Comparison of ENCODE assay signal across 11 cellular contexts in the genomic region with DNA sequence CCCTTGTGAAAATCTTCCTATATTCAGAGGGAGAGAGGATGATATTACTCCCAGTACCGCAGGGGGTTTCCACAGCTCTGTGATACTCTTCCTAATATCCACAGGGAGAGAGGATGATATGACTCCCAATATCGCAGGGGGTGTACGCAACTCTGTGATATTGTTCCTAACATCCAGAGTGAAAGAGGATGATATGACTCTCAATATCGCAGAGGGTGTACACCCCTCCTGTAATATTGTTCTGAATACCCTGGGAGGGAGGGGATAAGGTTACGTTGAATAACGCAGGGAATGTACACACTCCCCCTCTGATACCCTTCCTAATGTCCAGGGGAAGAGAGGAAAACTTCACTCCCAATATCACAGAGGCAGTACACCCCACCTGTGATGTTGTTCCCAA. TPM values are rescaled to one million over a fixed set of nuclear protein-coding genes. Genes with fewer than 3 reads are reported as not detected.
"Had no signal": no experiment of that assay in that cellular context is flagged by ENCODE, and none has a peak within 500 bp of the region (broad histone marks: within the 10 kb centered on the region; RNA-seq: fewer than 3 reads in every experiment).

No MANE protein-coding gene starts in this region.

RNA-seq across cellular contexts. Expression of a gene that starts 30.4 kb away (rescaled TPM):
- total RNA-seq: Peyer's patch, Right ventricle myocardium inferior, Right ventricle myocardium superior, RPMI7951, SJCRH30, SJSA1, SK-MEL-5 had no signal

RNA-seq across cellular contexts. Expression of a gene that starts 54.2 kb away (rescaled TPM):
- total RNA-seq: OCI-LY7, PC-3, PC-9, Peyer's patch, RPMI7951, SJCRH30, SK-MEL-5 had no signal
- polyA plus RNA-seq: SK-N-SH had no signal
